Comparison of ENCODE assay signal across 9 cellular contexts in genomic region chr3:120780977-120781376, GRCh38. TPM values are rescaled to one million over a fixed set of nuclear protein-coding genes. Genes with fewer than 3 reads are reported as not detected.
DNase-seq lines count a peak whose midpoint lies in the region; ATAC-seq and TF ChIP-seq lines count a peak whose summit lies in the region.
"Had no signal": no experiment of that assay in that cellular context is flagged by ENCODE, and none has a peak within 500 bp of the region (broad histone marks: within the 10 kb centered on the region; RNA-seq: fewer than 3 reads in every experiment).

No MANE protein-coding gene starts in this region.

- peak overlapping the region; percentile 89 for H2AFZ ChIP-seq in osteoblast (ENCODE audit: low read length)

- H3K4me2 ChIP-seq in osteoblast (ENCODE audit: insufficient read depth, low read length): peak overlapping the region; percentile 84
- H3K4me2 ChIP-seq: KMS-11 had no signal

- H3K4me3 ChIP-seq in Panc1 (ENCODE audit: low read depth in 2 of 2, low read length in 2 of 2): no peak overlapping the region
- peak overlapping the region; percentile 62 for H3K4me3 ChIP-seq in osteoblast (ENCODE audit: insufficient read depth, low read length)
- no peak overlapping the region for H3K4me3 ChIP-seq in WERI-Rb-1 (ENCODE audit: low read depth, low read length)

- H3K79me2 ChIP-seq in osteoblast (ENCODE audit: insufficient read depth, low read length): peaks cover 14% of the 10 kb centered on the region

- no peak overlapping the region for H3K27ac ChIP-seq in Panc1 (ENCODE audit: low read length)
- H3K27ac ChIP-seq in osteoblast (ENCODE audit: low read depth, low read length): peak overlapping the region; percentile 84
- H3K27ac ChIP-seq in WERI-Rb-1: no peak overlapping the region
- H3K27ac ChIP-seq: KMS-11 had no signal

- no peaks in the 10 kb centered on the region for H3K27me3 ChIP-seq in Panc1 (ENCODE audit: control insufficient read depth, insufficient read depth, low read length)
- no peaks in the 10 kb centered on the region for H3K27me3 ChIP-seq in osteoblast (ENCODE audit: insufficient read depth, low read length)
- H3K27me3 ChIP-seq in WERI-Rb-1 (ENCODE audit: insufficient read depth, low read depth, severe bottlenecking): no peaks in the 10 kb centered on the region

- POLR2A ChIA-PET in Panc1 (lab: Charles Lee): no interaction called here

- H4K20me1 ChIP-seq in osteoblast (ENCODE audit: insufficient read depth, low read length): no peaks in the 10 kb centered on the region

- H3K9me3 ChIP-seq in Panc1 (ENCODE audit: control insufficient read depth, insufficient read depth, low read depth, low read length): no peaks in the 10 kb centered on the region
- H3K9me3 ChIP-seq in osteoblast (ENCODE audit: low read depth, low read length): no peaks in the 10 kb centered on the region
- no peaks in the 10 kb centered on the region for H3K9me3 ChIP-seq in WERI-Rb-1 (ENCODE audit: severe bottlenecking)

- no peaks in the 10 kb centered on the region for H3K4me1 ChIP-seq in Panc1 (ENCODE audit: control insufficient read depth, insufficient read depth, low read length)
- peaks cover 19% of the 10 kb centered on the region for H3K4me1 ChIP-seq in osteoblast (ENCODE audit: insufficient read depth, low read length)

- in situ Hi-C loops in Panc1 (cut with HindIII; ENCODE audit: low pct_unique_long_range_greater_than_20kb, low sequenced_read_pairs): no loop called here

- intact Hi-C loops in Panc1 (cut with micrococcal nuclease; ENCODE audit: unreplicated experiment): no loop called here
- intact Hi-C loops in posterior cingulate gyrus (cut with DNase I): no loop called here

- no peak for TF ChIP-seq CTCF in Panc1 (IDR thresholded peaks at IDR 0.05)
- no peak for TF ChIP-seq CTCF in osteoblast (IDR thresholded peaks at IDR 0.05; ENCODE audit: extremely low read depth, low read depth, low read length)
- TF ChIP-seq CTCF in WERI-Rb-1 (IDR thresholded peaks at IDR 0.05; ENCODE audit: low read depth, low read length): no peak

- no peak overlapping the region for H3K27ac Mint-ChIP-seq in activated T-cell treated with anti-CD3 and anti-CD28 coated beads, Interleukin-2, amount 50 U/mL, for 24 hours

- DNase-seq in Panc1 (ENCODE audit: low read depth, low spot score) (peak; percentile 77), osteoblast (ENCODE audit: insufficient read length, low spot score, missing footprints) (peak; percentile 87), WERI-Rb-1 (no peak), SHP77 (lab: John Stamatoyannopoulos, UW) (no peak), posterior cingulate gyrus (no peak)
- no peak for DNase-seq in activated T-cell treated with anti-CD3 and anti-CD28 coated beads, Interleukin-2, amount 50 U/mL, for 24 hours

- H3K27me3 Mint-ChIP-seq in activated T-cell treated with anti-CD3 and anti-CD28 coated beads, Interleukin-2, amount 50 U/mL, for 24 hours: no peaks in the 10 kb centered on the region

- H3K4me1 Mint-ChIP-seq in activated T-cell treated with anti-CD3 and anti-CD28 coated beads, Interleukin-2, amount 50 U/mL, for 24 hours (ENCODE audit: low read depth): no peaks in the 10 kb centered on the region

- peaks cover 8% of the 10 kb centered on the region; the same call in 1 of the 2 replicates for H3K36me3 ChIP-seq in Panc1 (ENCODE audit: control insufficient read depth, insufficient read depth, low read length)
- peaks cover 11% of the 10 kb centered on the region for H3K36me3 ChIP-seq in osteoblast (ENCODE audit: insufficient read depth, low read length)
- H3K36me3 ChIP-seq in WERI-Rb-1: peaks cover 23% of the 10 kb centered on the region

- CTCF ChIA-PET in Panc1 (lab: Charles Lee): interaction anchor here (0.6 kb wide), 1 partner anchor 1073 kb away, joined by 3 read pairs; no protein-coding TSS in a partner anchor

- no peak overlapping the region for H3K4me3 Mint-ChIP-seq in activated T-cell treated with anti-CD3 and anti-CD28 coated beads, Interleukin-2, amount 50 U/mL, for 24 hours

- no peaks in the 10 kb centered on the region for H3K9me3 Mint-ChIP-seq in activated T-cell treated with anti-CD3 and anti-CD28 coated beads, Interleukin-2, amount 50 U/mL, for 24 hours

- ATAC-seq in GM18868 (IDR thresholded peaks at IDR 0.05; ENCODE audit: unreplicated experiment) (peak; percentile 96), HG02840 (IDR thresholded peaks at IDR 0.05; ENCODE audit: low FRiP score, unreplicated experiment) (peak; percentile 69), Panc1 (peak; percentile 95)

- H3K36me3 Mint-ChIP-seq in activated T-cell treated with anti-CD3 and anti-CD28 coated beads, Interleukin-2, amount 50 U/mL, for 24 hours (ENCODE audit: low read depth): peaks cover 51% of the 10 kb centered on the region

- BruUV-seq in Panc1 (replicated peaks; lab: Mats Ljungman, UMichigan): no TSS peak

RNA-seq across cellular contexts. Expression of gene GTF2E1, which starts 38.4 kb away (rescaled TPM):
- total RNA-seq in Panc1 (2021; ENCODE audit: unreplicated experiment) (32.0 TPM), osteoblast (13.0 and 14.4 TPM in 2 replicates)
- 13.6 TPM for polyA plus RNA-seq in Panc1 (2012; ENCODE audit: insufficient read length)

RNA-seq across cellular contexts. Expression of gene RABL3, which starts 38.7 kb away (rescaled TPM):
- total RNA-seq in Panc1 (2021; ENCODE audit: unreplicated experiment) (15.8 TPM), osteoblast (13.3 and 15.2 TPM in 2 replicates)
- polyA plus RNA-seq in Panc1 (2012; ENCODE audit: insufficient read length): 11.2 TPM

Comparison
In these comparisons a context has a peak if more than half of its experiments do, and no peak if none do; other contexts are left out.
1. DNase-seq: peak in Panc1 (single experiment) and osteoblast (single experiment); none in WERI-Rb-1 (single experiment), activated T-cell treated with anti-CD3 and anti-CD28 coated beads, Interleukin-2, amount 50 U/mL, for 24 hours (single experiment), SHP77 (0 of 2) and posterior cingulate gyrus (0 of 10).
2. Peak in every context shown above with its lines, with median percentiles within 50 percentile points of each other: ATAC-seq.